In the genomic region with DNA sequence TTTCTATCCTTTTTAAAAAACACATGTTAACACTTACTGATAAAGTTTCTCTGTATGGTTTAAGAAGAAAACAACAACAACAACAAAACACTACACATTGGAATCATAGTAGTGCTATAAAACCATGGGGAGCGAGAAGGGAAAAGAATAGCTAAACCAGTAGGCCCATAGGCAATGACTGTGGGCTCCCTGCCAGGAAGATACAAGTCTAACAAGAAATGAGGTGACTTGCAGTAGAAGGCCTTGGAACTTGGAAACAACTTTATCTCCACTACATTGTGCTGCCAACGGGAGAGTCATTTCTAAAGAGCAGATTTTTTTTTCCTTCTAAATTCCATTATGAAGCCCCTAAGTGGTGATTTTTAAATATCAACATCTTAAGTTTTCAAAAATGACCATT, we compare ENCODE assay signal across 27 cellular contexts.
A peak's percentile ranks its signal among the peaks of the same experiment; 100 is the strongest.
DNase-seq lines count a peak whose midpoint lies in the region; ATAC-seq and TF ChIP-seq lines count a peak whose summit lies in the region.
"Had no signal": no experiment of that assay in that cellular context is flagged by ENCODE, and none has a peak within 500 bp of the region (broad histone marks: within the 10 kb centered on the region; RNA-seq: fewer than 3 reads in every experiment).

No MANE protein-coding gene starts in this region.

- no peaks in the 10 kb centered on the region for H3K36me3 ChIP-seq in heart left ventricle
- H3K36me3 ChIP-seq in colonic mucosa: no peaks in the 10 kb centered on the region
- no peaks in the 10 kb centered on the region for H3K36me3 ChIP-seq in ovary
- H3K36me3 ChIP-seq: SJCRH30, tibial nerve had no signal

- H3K4me3 Mint-ChIP-seq in activated CD4-positive, alpha-beta T cell treated with anti-CD3 and anti-CD28 coated beads for 36 hours: no peak overlapping the region
- H3K4me3 Mint-ChIP-seq: activated CD8-positive, alpha-beta T cell treated with anti-CD3 and anti-CD28 coated beads, Interleukin-2, amount 10 ng/mL, durations not matched to agents 7 days and 5 days; activated naive CD8-positive, alpha-beta T cell treated with anti-CD3 and anti-CD28 coated beads, Interleukin-2, amount 10 ng/mL, durations not matched to agents 7 days and 5 days; B cell; CD8-positive, alpha-beta memory T cell; IgD-negative memory B cell; T-cell had no signal

- H3K9ac ChIP-seq in colonic mucosa (ENCODE audit: low read depth in 2 of 2, low read length in 2 of 2): no peak overlapping the region

- TF ChIP-seq CTCF in heart left ventricle (IDR thresholded peaks at IDR 0.05) (no peak), colonic mucosa (IDR thresholded peaks at IDR 0.05) (no peak), ovary (IDR thresholded peaks at IDR 0.05) (no peak)

- H3K4me3 ChIP-seq in right cardiac atrium (ENCODE audit: low read length) (no peak overlapping the region), heart left ventricle (no peak overlapping the region), colonic mucosa (no peak overlapping the region), ovary (no peak overlapping the region)
- H3K4me3 ChIP-seq: SJCRH30, tibial nerve had no signal

- ATAC-seq in right cardiac atrium (no peak), heart left ventricle (no peak)
- ATAC-seq in activated CD4-positive, alpha-beta T cell treated with anti-CD3 and anti-CD28 coated beads for 36 hours: no peak
- ATAC-seq: activated CD8-positive, alpha-beta T cell treated with anti-CD3 and anti-CD28 coated beads, Interleukin-2, amount 10 ng/mL, durations not matched to agents 7 days and 5 days; T-cell had no signal

- no peaks in the 10 kb centered on the region for H3K4me1 ChIP-seq in right cardiac atrium (ENCODE audit: control insufficient read depth, insufficient read depth, low read length)
- no peaks in the 10 kb centered on the region for H3K4me1 ChIP-seq in heart left ventricle
- no peaks in the 10 kb centered on the region for H3K4me1 ChIP-seq in colonic mucosa
- H3K4me1 ChIP-seq in ovary (ENCODE audit: insufficient read depth): no peaks in the 10 kb centered on the region
- H3K4me1 ChIP-seq: SJCRH30, tibial nerve had no signal

- no peak overlapping the region for H3K27ac Mint-ChIP-seq in activated CD4-positive, alpha-beta T cell treated with anti-CD3 and anti-CD28 coated beads for 36 hours
- H3K27ac Mint-ChIP-seq: activated CD8-positive, alpha-beta T cell treated with anti-CD3 and anti-CD28 coated beads, Interleukin-2, amount 10 ng/mL, durations not matched to agents 7 days and 5 days; activated naive CD8-positive, alpha-beta T cell treated with anti-CD3 and anti-CD28 coated beads, Interleukin-2, amount 10 ng/mL, durations not matched to agents 7 days and 5 days; B cell; CD8-positive, alpha-beta memory T cell; IgD-negative memory B cell; progenitor cell of endocrine pancreas; T-cell had no signal

- no peaks in the 10 kb centered on the region for H3K27me3 Mint-ChIP-seq in activated CD4-positive, alpha-beta T cell treated with anti-CD3 and anti-CD28 coated beads for 36 hours
- H3K27me3 Mint-ChIP-seq: activated naive CD8-positive, alpha-beta T cell treated with anti-CD3 and anti-CD28 coated beads, Interleukin-2, amount 10 ng/mL, durations not matched to agents 7 days and 5 days; B cell; progenitor cell of endocrine pancreas had no signal

- CTCF ChIA-PET in activated CD4-positive, alpha-beta T cell treated with anti-CD3 and anti-CD28 coated beads for 36 hours (lab: Charles Lee): no interaction called here

- no peaks in the 10 kb centered on the region for H3K4me1 Mint-ChIP-seq in activated CD4-positive, alpha-beta T cell treated with anti-CD3 and anti-CD28 coated beads for 36 hours
- H3K4me1 Mint-ChIP-seq: activated naive CD8-positive, alpha-beta T cell treated with anti-CD3 and anti-CD28 coated beads, Interleukin-2, amount 10 ng/mL, durations not matched to agents 7 days and 5 days; B cell; CD8-positive, alpha-beta memory T cell; T-cell had no signal

- H3K27me3 ChIP-seq in right cardiac atrium (ENCODE audit: control insufficient read depth, insufficient read depth) (no peaks in the 10 kb centered on the region), heart left ventricle (no peaks in the 10 kb centered on the region), colonic mucosa (no peaks in the 10 kb centered on the region), ovary (no peaks in the 10 kb centered on the region)
- H3K27me3 ChIP-seq: SJCRH30 had no signal

- H3K27ac ChIP-seq in right cardiac atrium (ENCODE audit: low read length): no peak overlapping the region
- no peak overlapping the region for H3K27ac ChIP-seq in heart left ventricle
- no peak overlapping the region for H3K27ac ChIP-seq in colonic mucosa
- H3K27ac ChIP-seq in ovary: no peak overlapping the region
- H3K27ac ChIP-seq: SJCRH30, tibial nerve had no signal

- H3K36me3 Mint-ChIP-seq in activated CD4-positive, alpha-beta T cell treated with anti-CD3 and anti-CD28 coated beads for 36 hours (ENCODE audit: low read depth): no peaks in the 10 kb centered on the region
- H3K36me3 Mint-ChIP-seq: activated naive CD8-positive, alpha-beta T cell treated with anti-CD3 and anti-CD28 coated beads, Interleukin-2, amount 10 ng/mL, durations not matched to agents 7 days and 5 days; CD8-positive, alpha-beta memory T cell; IgD-negative memory B cell; T-cell had no signal

- no peaks in the 10 kb centered on the region for H3K9me3 Mint-ChIP-seq in activated CD4-positive, alpha-beta T cell treated with anti-CD3 and anti-CD28 coated beads for 36 hours (ENCODE audit: low read depth)
- H3K9me3 Mint-ChIP-seq: activated naive CD8-positive, alpha-beta T cell treated with anti-CD3 and anti-CD28 coated beads, Interleukin-2, amount 10 ng/mL, durations not matched to agents 7 days and 5 days; IgD-negative memory B cell; T-cell had no signal

- intact Hi-C loops in right cardiac atrium (cut with DNase I): loop anchor here in 3 of 4 donors (5.0 to 10.0 kb wide), 3 partner anchors 318 to 335 kb away; no protein-coding TSS in a partner anchor
- intact Hi-C loops in heart left ventricle (cut with DNase I): loop anchor here in 6 of 10 donors (5.0 to 10.0 kb wide), 3 partner anchors 330 to 338 kb away; no protein-coding TSS in a partner anchor
- intact Hi-C loops in colonic mucosa (cut with DNase I): loop anchor here (5.0 kb wide), 1 partner anchor 330 kb away; no protein-coding TSS in a partner anchor
- intact Hi-C loops in ovary (cut with DNase I): loop anchor here in 2 of 4 donors (10.0 kb wide), 2 partner anchors 328 to 338 kb away; no protein-coding TSS in a partner anchor
- intact Hi-C loops in activated CD4-positive, alpha-beta T cell treated with anti-CD3 and anti-CD28 coated beads for 36 hours (cut with DNase I, micrococcal nuclease): loop anchor here in 1 of 2 experiments (10.0 kb wide), 1 partner anchor 438 kb away; no protein-coding TSS in a partner anchor

- WGBS in right cardiac atrium: 43% methylated on average over 2 of the region's 2 CpGs
- WGBS in heart left ventricle, 4 donors: 60 to 70% (median 64%) methylated on average over 2 of the region's 2 CpGs
- 45 to 57% (median 52%) methylated on average over 2 of the region's 2 CpGs for WGBS in ovary, 3 donors

- DNase-seq in right cardiac atrium: peak in 2 of 3 donors; percentile 29 to 62
- DNase-seq in heart left ventricle: no peak
- peak; percentile 58 for DNase-seq in colonic mucosa
- DNase-seq in ovary: peak in 3 of 5 donors; percentile 51 to 65 (median 58)
- DNase-seq in ureter (ENCODE audit: low spot score): peak; percentile 52
- no peak for DNase-seq in NCI-H748 (lab: John Stamatoyannopoulos, UW; ENCODE audit: unreplicated experiment)
- no peak for DNase-seq in activated CD4-positive, alpha-beta T cell treated with anti-CD3 and anti-CD28 coated beads for 36 hours
- DNase-seq in CD1c-positive myeloid dendritic cell (ENCODE audit: extremely low spot score): no peak
- DNase-seq: activated CD4-positive, alpha-beta T cell treated with anti-CD3 and anti-CD28 coated beads for 1 hour; activated CD8-positive, alpha-beta T cell treated with anti-CD3 and anti-CD28 coated beads, Interleukin-2, amount 10 ng/mL, durations not matched to agents 7 days and 5 days; activated effector memory CD4-positive, alpha-beta T cell treated with anti-CD3 and anti-CD28 coated beads, Interleukin-2, amount 50 U/mL, for 16 hours; activated naive CD8-positive, alpha-beta T cell treated with anti-CD3 and anti-CD28 coated beads, Interleukin-2, amount 10 ng/mL, durations not matched to agents 7 days and 5 days; activated T-cell treated with anti-CD3 and anti-CD28 coated beads for 4 hours; CD8-positive, alpha-beta memory T cell; cerebellar nuclear complex; head of caudate nucleus; NCI-H2029 treated with DMSO at 0.1 percent for 48 hours; NCI-H2227 treated with DMSO at 0.1 percent for 48 hours; NCI-H526 treated with DMSO at 0.1 percent for 48 hours; SJCRH30; stimulated activated CD4-positive, alpha-beta T cell treated with anti-CD3 and anti-CD28 coated beads, Interleukin-15, amount 100 ng/mL, for 24 hours; stimulated activated naive CD4-positive, alpha-beta T cell; T-cell had no signal

- POLR2A ChIA-PET in activated CD4-positive, alpha-beta T cell treated with anti-CD3 and anti-CD28 coated beads for 36 hours (lab: Charles Lee): no interaction called here

- TF ChIP-seq EP300 in ovary (IDR thresholded peaks at IDR 0.05): no peak

- TF ChIP-seq POLR2A in heart left ventricle (IDR thresholded peaks at IDR 0.05): no peak
- no peak for TF ChIP-seq POLR2A in ovary (IDR thresholded peaks at IDR 0.05)

- H3K9me3 ChIP-seq in right cardiac atrium (ENCODE audit: control insufficient read depth, low read length) (no peaks in the 10 kb centered on the region), heart left ventricle (no peaks in the 10 kb centered on the region), colonic mucosa (no peaks in the 10 kb centered on the region), ovary (no peaks in the 10 kb centered on the region)
- H3K9me3 ChIP-seq: SJCRH30, tibial nerve had no signal

Comparison
In these comparisons a context has a peak if more than half of its experiments do, and no peak if none do; other contexts are left out.
1. DNase-seq: peak in right cardiac atrium (2 of 3), colonic mucosa (single experiment), ovary (3 of 5) and ureter (single experiment); none in heart left ventricle (0 of 5), NCI-H748 (single experiment), activated CD4-positive, alpha-beta T cell treated with anti-CD3 and anti-CD28 coated beads for 36 hours (single experiment) and CD1c-positive myeloid dendritic cell (single experiment).